8 cellular contexts compared by ENCODE assay signal in genomic region chr1:116817582-116818064, GRCh38.
DNase-seq lines count a peak whose midpoint lies in the region; ATAC-seq and TF ChIP-seq lines count a peak whose summit lies in the region.

No MANE protein-coding gene starts in this region.

- ATAC-seq in GM19023 (IDR thresholded peaks at IDR 0.05; ENCODE audit: unreplicated experiment) = no peak

- POLR2A ChIA-PET in HEK293T (lab: Yijun Ruan, JAX) = no interaction called here

- H3K9me3 Mint-ChIP-seq in glutamatergic neuron (ENCODE audit: unreplicated experiment) = peaks cover 2% of the 10 kb centered on the region

- TF ChIP-seq CTCF in glutamatergic neuron (IDR thresholded peaks at IDR 0.05; ENCODE audit: partially characterized antibody, unreplicated experiment) = peak; percentile 57

- H3K27ac Mint-ChIP-seq in glutamatergic neuron (ENCODE audit: unreplicated experiment) = no peak overlapping the region

- DNase-seq in COR-L47 (lab: John Stamatoyannopoulos, UW) (peak; percentile 51), HEK293T (ENCODE audit: extremely low spot score) (peak; percentile 76), RPMI7951 (ENCODE audit: low read depth) (peak; percentile 64), glutamatergic neuron (peak; percentile 56), occipital lobe (lab: John Stamatoyannopoulos, UW) (no peak)
- peak; percentile 48 to 66 for DNase-seq in activated T-helper 1 cell treated with anti-CD3 and anti-CD28 coated beads, Interleukin-2, amount 50 U/mL, for 16 hours (ENCODE audit: low read depth in 1 of 2, low spot score in 1 of 2)
- DNase-seq in stimulated activated CD4-positive, alpha-beta T cell treated with anti-CD3 and anti-CD28 coated beads, TNF-alpha, amount 100 ng/mL, for 1 hour (ENCODE audit: low read depth in 3 of 3, low spot score in 1 of 3) = peak; percentile 54 to 66 (median 63)

- H3K27me3 Mint-ChIP-seq in glutamatergic neuron (ENCODE audit: unreplicated experiment) = no peaks in the 10 kb centered on the region

- CTCF ChIA-PET in HEK293T (lab: Yijun Ruan, JAX) = interaction anchor here (0.6 to 0.9 kb wide), 4 partner anchors 22 to 678 kb away, joined by 3 to 4 read pairs (median 3); no protein-coding TSS in a partner anchor

- H3K36me3 Mint-ChIP-seq in glutamatergic neuron (ENCODE audit: unreplicated experiment) = peaks cover 7% of the 10 kb centered on the region

- no peak overlapping the region for H3K4me3 Mint-ChIP-seq in glutamatergic neuron (ENCODE audit: unreplicated experiment)

- peaks cover 1% of the 10 kb centered on the region for H3K4me1 Mint-ChIP-seq in glutamatergic neuron (ENCODE audit: low read depth, unreplicated experiment)

TF ChIP-seq in HEK293T, 16 proteins besides CTCF, POLR2A, EP300 and RAD21:
- TF ChIP-seq FOXA1 (IDR thresholded peaks at IDR 0.05) (no peak), SUZ12 (IDR thresholded peaks at IDR 0.05) (no peak), ZNF384 (IDR thresholded peaks at IDR 0.05) (no peak), PKNOX1 (IDR thresholded peaks at IDR 0.05) (no peak), CTBP1 (IDR thresholded peaks at IDR 0.05; ENCODE audit: borderline replicate concordance) (no peak), LEF1 (IDR thresholded peaks at IDR 0.05; ENCODE audit: borderline replicate concordance) (no peak), NFRKB (IDR thresholded peaks at IDR 0.05) (no peak), SP1 (IDR thresholded peaks at IDR 0.05) (no peak), ELF4 (IDR thresholded peaks at IDR 0.05) (no peak), FOXM1 (IDR thresholded peaks at IDR 0.05; ENCODE audit: borderline replicate concordance) (no peak), HDGF (IDR thresholded peaks at IDR 0.05; ENCODE audit: borderline replicate concordance) (no peak), TARDBP (IDR thresholded peaks at IDR 0.05) (no peak), BHLHE40 (IDR thresholded peaks at IDR 0.05; ENCODE audit: borderline replicate concordance) (no peak), FOXK2 (IDR thresholded peaks at IDR 0.05) (no peak), L3MBTL2 (conservative IDR thresholded peaks at IDR 0.05) (no peak), ARNT (IDR thresholded peaks at IDR 0.05) (no peak)
TF ChIP-seq in HEK293T: peak in this region for 0.
